ENCODE assay signal across 15 cellular contexts in the genomic region with DNA sequence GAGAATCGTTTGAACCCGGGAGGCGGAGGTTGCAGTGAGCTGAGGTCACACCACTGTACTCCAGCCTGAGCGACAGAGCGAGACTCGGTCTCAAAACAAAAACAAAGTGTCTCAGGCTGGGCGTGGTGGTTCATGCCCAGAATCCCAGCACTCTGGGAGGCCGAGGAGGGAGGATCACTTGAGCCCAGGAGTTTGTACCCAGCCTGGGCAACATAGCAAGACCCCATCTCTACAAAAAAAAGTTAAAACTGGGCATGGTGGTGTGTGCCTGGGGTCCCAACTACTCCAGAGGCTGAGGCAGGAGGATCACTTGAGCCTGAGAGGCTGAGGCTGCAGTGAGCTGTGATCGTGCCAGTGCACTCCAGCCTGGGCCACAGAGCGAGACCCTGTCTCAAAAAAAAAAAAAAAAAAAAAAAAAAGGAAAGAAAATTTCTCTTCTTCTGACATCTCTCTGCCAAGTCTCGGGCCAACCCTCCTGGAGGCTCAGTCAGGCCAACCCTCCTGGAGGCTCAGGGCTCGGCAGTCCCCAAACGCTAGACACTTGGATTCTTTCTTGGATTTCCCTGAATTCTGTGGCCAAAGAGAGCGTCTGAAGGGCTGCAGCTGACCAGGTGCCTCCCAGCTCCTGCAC. TPM values are rescaled to one million over a fixed set of nuclear protein-coding genes. Genes with fewer than 3 reads are reported as not detected.
DNase-seq lines count a peak whose midpoint lies in the region; ATAC-seq and TF ChIP-seq lines count a peak whose summit lies in the region.
"Had no signal": no experiment of that assay in that cellular context is flagged by ENCODE, and none has a peak within 500 bp of the region (broad histone marks: within the 10 kb centered on the region; RNA-seq: fewer than 3 reads in every experiment).

No MANE protein-coding gene starts in this region.

- H3K4me1 ChIP-seq in GM23338 (ENCODE audit: insufficient read depth) = peaks cover 34% of the 10 kb centered on the region
- H3K4me1 ChIP-seq in iPS-20b (ENCODE audit: insufficient read depth, low read length) = peaks cover 17% of the 10 kb centered on the region; the same call in 1 of the 2 replicates

- ATAC-seq in GM23338 (no peak), T-helper 17 cell (no peak), HG03457 (IDR thresholded peaks at IDR 0.05; ENCODE audit: unreplicated experiment) (no peak), left cardiac atrium (no peak)
- ATAC-seq in stimulated activated naive B cell treated with anti-CD40 and anti-IgM and Interleukin-4, amounts not matched to agents 10 μg/mL and 1 μg/mL and 100 μg/mL, for 72 hours (replicated peaks) = no peak

- H3K27ac ChIP-seq in GM23338 (ENCODE audit: low read depth) (peak overlapping the region; percentile 79), iPS-20b (ENCODE audit: low read length) (peak overlapping the region; percentile 71)
- H3K27ac ChIP-seq: suprapubic skin had no signal

- no peaks in the 10 kb centered on the region for H3K9me2 ChIP-seq in GM23338 (ENCODE audit: insufficient read depth)

- TF ChIP-seq CTCF in GM23338 (conservative IDR thresholded peaks at IDR 0.05; ENCODE audit: low read depth in 2 of 2) = no peak

- no peaks in the 10 kb centered on the region for H3K9me3 Mint-ChIP-seq in GM23338
- H3K9me3 Mint-ChIP-seq in stimulated activated naive B cell treated with anti-CD40 and anti-IgM and Interleukin-4, amounts not matched to agents 10 μg/mL and 1 μg/mL and 100 μg/mL, for 72 hours = no peaks in the 10 kb centered on the region

- intact Hi-C loops in left cardiac atrium (cut with DNase I) = no loop called here

- peaks cover 13% of the 10 kb centered on the region; the same call in 1 of the 2 replicates for H3F3A ChIP-seq in GM23338 (replicated peaks; ENCODE audit: low read depth)

- H4K20me1 ChIP-seq in GM23338 (replicated peaks; ENCODE audit: insufficient read depth) = no peaks in the 10 kb centered on the region; the same call in 1 of the 2 replicates

- H2AFZ ChIP-seq in GM23338 = no peak overlapping the region

- peaks cover 18% of the 10 kb centered on the region; the same call in 2 of the 3 replicates for H3K4me1 Mint-ChIP-seq in GM23338
- H3K4me1 Mint-ChIP-seq in T-helper 17 cell = no peaks in the 10 kb centered on the region
- peaks cover 33 to 68% of the 10 kb centered on the region in 2 donors for H3K4me1 Mint-ChIP-seq in stimulated activated naive B cell treated with anti-CD40 and anti-IgM and Interleukin-4, amounts not matched to agents 10 μg/mL and 1 μg/mL and 100 μg/mL, for 72 hours

- H3K36me3 Mint-ChIP-seq in GM23338 (ENCODE audit: low read depth) = peaks cover 2% of the 10 kb centered on the region; the same call in 1 of the 3 replicates
- H3K36me3 Mint-ChIP-seq in T-helper 17 cell (ENCODE audit: low read depth) = no peaks in the 10 kb centered on the region
- H3K36me3 Mint-ChIP-seq in stimulated activated naive B cell treated with anti-CD40 and anti-IgM and Interleukin-4, amounts not matched to agents 10 μg/mL and 1 μg/mL and 100 μg/mL, for 72 hours = peaks cover 14 to 29% of the 10 kb centered on the region in 2 donors

- H3K27ac Mint-ChIP-seq in GM23338 (peak overlapping the region; percentile 56; the same call in 1 of the 2 replicates), T-helper 17 cell (no peak overlapping the region)
- H3K27ac Mint-ChIP-seq in stimulated activated naive B cell treated with anti-CD40 and anti-IgM and Interleukin-4, amounts not matched to agents 10 μg/mL and 1 μg/mL and 100 μg/mL, for 72 hours = peak overlapping the region; percentile 89

- H3K27me3 Mint-ChIP-seq in GM23338 (ENCODE audit: insufficient read depth, low read depth, poor library complexity) = peaks cover 16% of the 10 kb centered on the region
- no peaks in the 10 kb centered on the region for H3K27me3 Mint-ChIP-seq in T-helper 17 cell
- no peaks in the 10 kb centered on the region for H3K27me3 Mint-ChIP-seq in stimulated activated naive B cell treated with anti-CD40 and anti-IgM and Interleukin-4, amounts not matched to agents 10 μg/mL and 1 μg/mL and 100 μg/mL, for 72 hours

- H3K27me3 ChIP-seq in GM23338 (ENCODE audit: insufficient read depth) = no peaks in the 10 kb centered on the region
- no peaks in the 10 kb centered on the region for H3K27me3 ChIP-seq in iPS-20b (ENCODE audit: insufficient read depth, low read length)
- H3K27me3 ChIP-seq: suprapubic skin had no signal

- H3K36me3 ChIP-seq in GM23338 (ENCODE audit: insufficient read depth) (no peaks in the 10 kb centered on the region), iPS-20b (ENCODE audit: insufficient read depth, low read depth, low read length) (peaks cover 4% of the 10 kb centered on the region; the same call in 1 of the 2 replicates)
- H3K36me3 ChIP-seq: suprapubic skin had no signal

- DNase-seq in GM23338 (ENCODE audit: low spot score) (no peak), T-helper 17 cell (no peak), left cardiac atrium (no peak)
- no peak for DNase-seq in stimulated activated naive B cell treated with anti-CD40 and anti-IgM and Interleukin-4, amounts not matched to agents 10 μg/mL and 1 μg/mL and 100 μg/mL, for 72 hours
- DNase-seq in activated effector memory CD4-positive, alpha-beta T cell treated with Interleukin-2 at 50 U/mL for 16 hours = no peak
- DNase-seq: activated CD4-positive, alpha-beta T cell treated with anti-CD3 and anti-CD28 coated beads for 48 hours; activated T-cell treated with anti-CD3 and anti-CD28 coated beads, Interleukin-2, amount 50 U/mL, for 1 hour; aorta; effector CD4-positive, alpha-beta T cell; kidney glomerular epithelial cell; NK-92 treated with Interleukin-12 subunit alpha and Interleukin-12 subunit beta, amount 100 ng/mL, for 24 hours had no signal

- peaks cover 41% of the 10 kb centered on the region for H3K79me2 ChIP-seq in GM23338 (replicated peaks; ENCODE audit: insufficient read depth)

- H3K9me3 ChIP-seq in T-helper 17 cell (ENCODE audit: control insufficient read depth, low read length, poor library complexity, severe bottlenecking) (no peaks in the 10 kb centered on the region), iPS-20b (ENCODE audit: insufficient read depth, low read depth, low read length) (no peaks in the 10 kb centered on the region)
- H3K9me3 ChIP-seq: suprapubic skin had no signal

- H3K4me3 Mint-ChIP-seq in GM23338 (0 out of 3 replicates have a peak overlapping the region, but pooled peaks have one; percentile 23), T-helper 17 cell (peak overlapping the region; percentile 50)
- H3K4me3 Mint-ChIP-seq in stimulated activated naive B cell treated with anti-CD40 and anti-IgM and Interleukin-4, amounts not matched to agents 10 μg/mL and 1 μg/mL and 100 μg/mL, for 72 hours = peak overlapping the region; percentile 41 to 55

- peak overlapping the region; percentile 82 for H3K4me2 ChIP-seq in GM23338

- peak overlapping the region; percentile 61; the same call in 1 of the 2 replicates for H3K9ac ChIP-seq in iPS-20b (ENCODE audit: low read depth, low read length)

- 0 out of 2 replicates have a peak overlapping the region, but pooled peaks have one; percentile 47 for H3K4me3 ChIP-seq in GM23338
- H3K4me3 ChIP-seq in iPS-20b (ENCODE audit: low read length) = no peak overlapping the region

TF ChIP-seq in GM23338, 12 proteins besides CTCF, POLR2A, EP300 and RAD21 (continues in another document):
- no peak for TF ChIP-seq ZNF331 (CRISPR knock-in tag; IDR thresholded peaks at IDR 0.05; ENCODE audit: low read depth)
- no peak for TF ChIP-seq ZNF114 (CRISPR knock-in tag; IDR thresholded peaks at IDR 0.05)
- TF ChIP-seq STAT1 (IDR thresholded peaks at IDR 0.05; ENCODE audit: unreplicated experiment) = no peak
- no peak for TF ChIP-seq EZH2 (IDR thresholded peaks at IDR 0.05; ENCODE audit: low read depth, unreplicated experiment)
- TF ChIP-seq EZH2phosphoT487 (IDR thresholded peaks at IDR 0.05; ENCODE audit: unreplicated experiment) = no peak

RNA-seq across cellular contexts. Expression of gene ARID3A, which starts 26.3 kb away (rescaled TPM):
- 48.8 and 51.6 TPM in 2 replicates for total RNA-seq in GM23338 (2014; rRNA removed; shearing (Covaris generic))
- polyA plus RNA-seq in GM23338 (2016; fragmentation: Nextera tagmentation; extraction: Ambion mirVana) = 33.6 and 36.6 TPM in 2 replicates
- total RNA-seq in T-helper 17 cell = 10 to 100 TPM in 1 of 2 donors, 1 to 10 TPM in 1; 8.1 to 11.8 TPM
- 1 to 10 TPM; 5.3 to 5.8 TPM for total RNA-seq in left cardiac atrium

RNA-seq across cellular contexts. Expression of gene WDR18, which starts 32.0 kb away (rescaled TPM):
- 112 and 157 TPM in 2 replicates for total RNA-seq in GM23338 (2014; rRNA removed; shearing (Covaris generic))
- 155 and 156 TPM in 2 replicates for polyA plus RNA-seq in GM23338 (2016; fragmentation: Nextera tagmentation; extraction: Ambion mirVana)
- total RNA-seq in T-helper 17 cell (10 to 100 TPM; 18.2 to 42.8 TPM), left cardiac atrium (10 to 100 TPM; 16.2 to 17.2 TPM)

RNA-seq across cellular contexts. Expression of gene KISS1R, which starts 35.0 kb away (rescaled TPM):
- total RNA-seq in GM23338 (2014; rRNA removed; shearing (Covaris generic)) = 2.4 and 4.0 TPM in 2 replicates
- polyA plus RNA-seq in GM23338 (2016; fragmentation: Nextera tagmentation; extraction: Ambion mirVana) = 0.78 and 1.0 TPM in 2 replicates
- total RNA-seq in T-helper 17 cell = under 1 TPM; 0.94 to 0.99 TPM
- total RNA-seq in left cardiac atrium = not detected
- total RNA-seq: aorta, MCF 10A had no signal
- polyA plus RNA-seq: aorta had no signal

RNA-seq across cellular contexts. Expression of gene R3HDM4, which starts 39.1 kb away (rescaled TPM):
- total RNA-seq in GM23338 (2014; rRNA removed; shearing (Covaris generic)) = 87.1 and 87.8 TPM in 2 replicates
- 76.5 and 87.4 TPM in 2 replicates for polyA plus RNA-seq in GM23338 (2016; fragmentation: Nextera tagmentation; extraction: Ambion mirVana)
- 100 to 1,000 TPM; 233 to 243 TPM for total RNA-seq in T-helper 17 cell
- total RNA-seq in left cardiac atrium = 10 to 100 TPM; 18.3 to 31.6 TPM

RNA-seq across cellular contexts. Expression of gene GRIN3B, which starts 48.1 kb away (rescaled TPM):
- total RNA-seq in GM23338 (2014; rRNA removed; shearing (Covaris generic)) = 0.23 and 2.8 TPM in 2 replicates
- 0.11 and 0.28 TPM in 2 replicates for polyA plus RNA-seq in GM23338 (2016; fragmentation: Nextera tagmentation; extraction: Ambion mirVana)
- total RNA-seq in T-helper 17 cell (1 to 10 TPM in 1 of 2 donors, not detected in 1; 1.8 TPM), left cardiac atrium (under 1 TPM in 1 of 2 donors, not detected in 1; 0.06 TPM)
- total RNA-seq: MCF 10A had no signal
- polyA plus RNA-seq: aorta had no signal
